Comparison of ENCODE assay signal across 28 cellular contexts in genomic region chr1:22628698-22629444, GRCh38. TPM values are rescaled to one million over a fixed set of nuclear protein-coding genes. Genes with fewer than 3 reads are reported as not detected.
A peak's percentile ranks its signal among the peaks of the same experiment; 100 is the strongest.
DNase-seq lines count a peak whose midpoint lies in the region; ATAC-seq, FAIRE-seq and TF ChIP-seq lines count a peak whose summit lies in the region.
"Had no signal": no experiment of that assay in that cellular context is flagged by ENCODE, and none has a peak within 500 bp of the region (broad histone marks: within the 10 kb centered on the region; RNA-seq: fewer than 3 reads in every experiment).

No MANE protein-coding gene starts in this region.

- no peaks in the 10 kb centered on the region for H4K20me1 ChIP-seq in H9 (ENCODE audit: control insufficient read depth, insufficient read depth, insufficient read length)

- ATAC-seq in A549: no peak
- ATAC-seq in GM18502 (IDR thresholded peaks at IDR 0.05; ENCODE audit: poor library complexity, unreplicated experiment): no peak
- ATAC-seq: Right ventricle myocardium inferior had no signal

- no peak overlapping the region for H4K91ac ChIP-seq in H9 (ENCODE audit: insufficient read length, low read depth, low read length)

- peaks cover 7% of the 10 kb centered on the region for H3K27me3 Mint-ChIP-seq in H9 (ENCODE audit: low read depth)
- H3K27me3 Mint-ChIP-seq in endodermal cell (ENCODE audit: insufficient read depth): peaks cover 4% of the 10 kb centered on the region
- H3K27me3 Mint-ChIP-seq in activated naive CD4-positive, alpha-beta T cell treated with anti-CD3 and anti-CD28 coated beads, Interleukin-2, amount 10 ng/mL, durations not matched to agents 7 days and 5 days: peaks cover 57% of the 10 kb centered on the region

- TF ChIP-seq CTCF in A549 (IDR thresholded peaks at IDR 0.05) (no peak), H9 (conservative IDR thresholded peaks at IDR 0.05) (no peak), endodermal cell (conservative IDR thresholded peaks at IDR 0.05) (no peak)

- H3K4me3 Mint-ChIP-seq in H9 (no peak overlapping the region; a peak in 2 of 5 replicates), endodermal cell (no peak overlapping the region)
- no peak overlapping the region for H3K4me3 Mint-ChIP-seq in activated naive CD4-positive, alpha-beta T cell treated with anti-CD3 and anti-CD28 coated beads, Interleukin-2, amount 10 ng/mL, durations not matched to agents 7 days and 5 days
- H3K4me3 Mint-ChIP-seq: CD4-positive, alpha-beta T cell had no signal

- H3K23ac ChIP-seq in H9 (ENCODE audit: insufficient read length, low read depth, low read length): no peak overlapping the region

- H3K4me3 ChIP-seq in A549 (no peak overlapping the region), NT2/D1 (ENCODE audit: insufficient read length, low read depth) (no peak overlapping the region), endodermal cell (ENCODE audit: low read length) (no peak overlapping the region)
- H3K4me3 ChIP-seq: BLaER1 treated with 17β-estradiol and CSF1 and Interleukin-3, amounts not matched to agents 10 nM and 100 nM; PC-9 had no signal

- H3K79me2 ChIP-seq in H9 (ENCODE audit: insufficient read depth, low read length): no peaks in the 10 kb centered on the region

- no peak overlapping the region for H3T11ph ChIP-seq in H9 (ENCODE audit: low read length)

- H3K27me3 ChIP-seq in H9 (ENCODE audit: insufficient read depth, low read length) (no peaks in the 10 kb centered on the region), NT2/D1 (ENCODE audit: insufficient read depth, insufficient read length) (no peaks in the 10 kb centered on the region), endodermal cell (ENCODE audit: control insufficient read depth, insufficient read depth, low read length, poor library complexity, severe bottlenecking) (no peaks in the 10 kb centered on the region)
- H3K27me3 ChIP-seq: BLaER1 treated with 17β-estradiol and CSF1 and Interleukin-3, amounts not matched to agents 10 nM and 100 nM had no signal

- FAIRE-seq in A549 (lab: Jason Lieb, UNC) (no peak), GM12891 (lab: Jason Lieb, UNC) (no peak)
- FAIRE-seq: A204.1, D721Med, G401.6, H54 had no signal

- no peak for TF ChIP-seq RAD21 in A549 (conservative IDR thresholded peaks at IDR 0.05 in 1 of 2, IDR thresholded peaks at IDR 0.05 in 1 of 2)

- H3K79me1 ChIP-seq in H9 (ENCODE audit: insufficient read depth, low read depth, low read length, poor library complexity, severe bottlenecking): no peaks in the 10 kb centered on the region

- H3K36me3 Mint-ChIP-seq in H9 (ENCODE audit: insufficient read depth in 1 of 3, low read depth in 3 of 3) (no peaks in the 10 kb centered on the region), endodermal cell (ENCODE audit: low read depth) (no peaks in the 10 kb centered on the region)
- no peaks in the 10 kb centered on the region for H3K36me3 Mint-ChIP-seq in activated naive CD4-positive, alpha-beta T cell treated with anti-CD3 and anti-CD28 coated beads, Interleukin-2, amount 10 ng/mL, durations not matched to agents 7 days and 5 days

- DNase-seq in A549 (ENCODE audit: low read depth in 1 of 2, low spot score in 1 of 2) (no peak), H9 (no peak), NT2/D1 (ENCODE audit: low read depth, low spot score) (peak; percentile 9), endodermal cell (peak; percentile 68), GM12891 (ENCODE audit: insufficient read length, low spot score) (no peak), mesenteric fat pad (ENCODE audit: low spot score) (no peak)
- DNase-seq in activated naive CD4-positive, alpha-beta T cell treated with anti-CD3 and anti-CD28 coated beads, Interleukin-2, amount 10 ng/mL, durations not matched to agents 7 days and 5 days: no peak
- DNase-seq: AML-193; CD4-positive, alpha-beta T cell; Karpas-422; NCI-H1436; NCI-H187; NCI-H2081 treated with DMSO at 0.1 percent for 48 hours; NCI-H2171; NCI-H226; NCI-H510A had no signal

- no peak overlapping the region for H2BK15ac ChIP-seq in H9 (ENCODE audit: low read depth, low read length)

- H3K9ac ChIP-seq in H9 (ENCODE audit: extremely low read depth, insufficient read length, low read length) (no peak overlapping the region), NT2/D1 (ENCODE audit: insufficient read length, low read depth) (no peak overlapping the region), endodermal cell (ENCODE audit: extremely low read depth, low read length, poor library complexity, severe bottlenecking) (no peak overlapping the region)
- H3K9ac ChIP-seq: BLaER1 treated with 17β-estradiol and CSF1 and Interleukin-3, amounts not matched to agents 10 nM and 100 nM had no signal

- no peak overlapping the region for H2BK12ac ChIP-seq in H9 (ENCODE audit: insufficient read length, low read depth, low read length)

- H3K9me3 Mint-ChIP-seq in H9 (peaks cover 0 to 6% of the 10 kb centered on the region in 2 experiments; a peak in 1 of 5 replicates), endodermal cell (no peaks in the 10 kb centered on the region)
- no peaks in the 10 kb centered on the region for H3K9me3 Mint-ChIP-seq in activated naive CD4-positive, alpha-beta T cell treated with anti-CD3 and anti-CD28 coated beads, Interleukin-2, amount 10 ng/mL, durations not matched to agents 7 days and 5 days
- H3K9me3 Mint-ChIP-seq: CD4-positive, alpha-beta T cell had no signal

- POLR2A ChIA-PET in A549 (lab: Yijun Ruan, JAX): no interaction called here

- no peak overlapping the region for H2BK120ac ChIP-seq in H9 (ENCODE audit: low read depth, low read length, poor library complexity, severe bottlenecking)

- H3K9me3 ChIP-seq in A549: no peaks in the 10 kb centered on the region
- no peaks in the 10 kb centered on the region for H3K9me3 ChIP-seq in H9 (ENCODE audit: control insufficient read depth, low read depth, low read length)
- no peaks in the 10 kb centered on the region for H3K9me3 ChIP-seq in NT2/D1 (ENCODE audit: insufficient read depth, low read length)
- H3K9me3 ChIP-seq in endodermal cell (ENCODE audit: control insufficient read depth, low read length): no peaks in the 10 kb centered on the region

- no peak overlapping the region for H2AFZ ChIP-seq in H9 (ENCODE audit: low read length)
- H2AFZ ChIP-seq: PC-9 had no signal

- H3K27ac Mint-ChIP-seq in H9 (peak overlapping the region in 2 of 3 experiments; percentile 87 to 95; a peak in 3 of 7 replicates), endodermal cell (peak overlapping the region; percentile 6)
- H3K27ac Mint-ChIP-seq in activated naive CD4-positive, alpha-beta T cell treated with anti-CD3 and anti-CD28 coated beads, Interleukin-2, amount 10 ng/mL, durations not matched to agents 7 days and 5 days: no peak overlapping the region
- H3K27ac Mint-ChIP-seq: CD4-positive, alpha-beta T cell had no signal

- H3K4me1 Mint-ChIP-seq in H9: peaks cover 58 to 70% of the 10 kb centered on the region in 2 experiments
- H3K4me1 Mint-ChIP-seq in endodermal cell: peaks cover 32% of the 10 kb centered on the region
- H3K4me1 Mint-ChIP-seq in activated naive CD4-positive, alpha-beta T cell treated with anti-CD3 and anti-CD28 coated beads, Interleukin-2, amount 10 ng/mL, durations not matched to agents 7 days and 5 days: no peaks in the 10 kb centered on the region

- H3K23me2 ChIP-seq in H9 (ENCODE audit: insufficient read length, low read depth, low read length, poor library complexity, severe bottlenecking): no peaks in the 10 kb centered on the region

- H3K4me2 ChIP-seq in A549 (no peak overlapping the region), H9 (ENCODE audit: insufficient read depth, insufficient read length, low read length) (no peak overlapping the region)
- H3K4me2 ChIP-seq: PC-9 had no signal

- H2BK5ac ChIP-seq in H9 (ENCODE audit: insufficient read length, low read length): no peak overlapping the region

- H2BK20ac ChIP-seq in H9 (ENCODE audit: low read depth, low read length, poor library complexity, severe bottlenecking): no peak overlapping the region

- no peak overlapping the region for H3K14ac ChIP-seq in H9 (ENCODE audit: insufficient read depth, low read length)

- no peak overlapping the region for H2AK5ac ChIP-seq in H9 (ENCODE audit: insufficient read length, low read length)

- CTCF ChIA-PET in A549 (lab: Yijun Ruan, JAX): interaction anchor here (0.9 to 2.6 kb wide), 2 partner anchors 13 kb away, joined by 4 to 11 read pairs; partner anchors contain the start of gene C1QC
- CTCF ChIA-PET in activated naive CD4-positive, alpha-beta T cell treated with anti-CD3 and anti-CD28 coated beads, Interleukin-2, amount 10 ng/mL, durations not matched to agents 7 days and 5 days (lab: Charles Lee): no interaction called here

- H4K5ac ChIP-seq in H9 (ENCODE audit: insufficient read length, low read depth, low read length): no peak overlapping the region

- 13% methylated on average over 11 of the region's 11 CpGs for WGBS in A549 (ENCODE audit: missing lambda C conversion rate)
- WGBS in H9 (ENCODE audit: extremely low coverage, insufficient read length, low lambda C conversion rate): no CpG with 5 or more reads among the region's 11 CpGs
- 28 to 59% methylated on average over 2 to 11 of the region's 11 CpGs for WGBS in endodermal cell (ENCODE audit: insufficient coverage in 1 of 2, insufficient read length in 1 of 2), 2 experiments

- H3K18ac ChIP-seq in H9 (ENCODE audit: insufficient read length, low read depth, low read length): no peak overlapping the region

- H3K27ac ChIP-seq in A549: no peak overlapping the region
- no peak overlapping the region for H3K27ac ChIP-seq in H9 (ENCODE audit: insufficient read length, low read depth, low read length)
- H3K27ac ChIP-seq in endodermal cell (ENCODE audit: low read depth, low read length): no peak overlapping the region
- H3K27ac ChIP-seq: BLaER1 treated with 17β-estradiol and CSF1 and Interleukin-3, amounts not matched to agents 10 nM and 100 nM; PC-9 had no signal

- H4K8ac ChIP-seq in H9 (replicated peaks; ENCODE audit: insufficient read length, low read depth, low read length): no peak overlapping the region

- no peak for TF ChIP-seq EP300 in A549 (IDR thresholded peaks at IDR 0.05)

- H3K56ac ChIP-seq in H9 (ENCODE audit: insufficient read length, low read depth, low read length): no peak overlapping the region

- no peaks in the 10 kb centered on the region for H3K36me3 ChIP-seq in NT2/D1 (ENCODE audit: insufficient read depth, insufficient read length, low read length)
- H3K36me3 ChIP-seq in endodermal cell (ENCODE audit: control insufficient read depth, insufficient read depth, low read length): no peaks in the 10 kb centered on the region
- H3K36me3 ChIP-seq: BLaER1 treated with 17β-estradiol and CSF1 and Interleukin-3, amounts not matched to agents 10 nM and 100 nM had no signal

- H3K4me1 ChIP-seq in A549 (no peaks in the 10 kb centered on the region), H9 (ENCODE audit: insufficient read depth, low read length) (peaks cover 5% of the 10 kb centered on the region), NT2/D1 (ENCODE audit: insufficient read depth, insufficient read length) (peaks cover 5% of the 10 kb centered on the region), endodermal cell (ENCODE audit: control insufficient read depth, insufficient read depth, low read length) (peaks cover 4% of the 10 kb centered on the region)

- TF ChIP-seq POLR2A in A549 (IDR thresholded peaks at IDR 0.05; ENCODE audit: low read length): no peak
- no peak for TF ChIP-seq POLR2A in GM12891 (IDR thresholded peaks at IDR 0.05; ENCODE audit: low read depth, low read length)

- H3K4ac ChIP-seq in H9 (ENCODE audit: low read depth, low read length): no peak overlapping the region

RNA-seq across cellular contexts. Expression of gene C1QA, which starts 7.6 kb away (rescaled TPM):
- polyA plus RNA-seq in A549 (2011; rRNA removed) (not detected in 2 replicates), A549 (2017; fragmentation: RNase III; extraction: RNeasy Plus Mini Kit Qiagen cat#74134 plus additional on column Dnase treatment) (not detected in 3 replicates)
- not detected in 2 replicates for polyA plus RNA-seq in A549 (2012; cell fraction: cytosol; rRNA removed)
- not detected in 2 replicates for polyA plus RNA-seq in A549 (2012; cell fraction: nucleus; rRNA removed)
- polyA minus RNA-seq in A549 (2011; rRNA and poly(A)+ RNA removed): not detected in 2 replicates
- total RNA-seq in H9 (2021) (not detected in 2 replicates), endodermal cell (not detected), mesenteric fat pad (347 TPM)
- not detected for polyA plus RNA-seq in endodermal cell (2013, experiment 1 of 2)
- polyA plus RNA-seq in endodermal cell (2013, experiment 2 of 2): not detected
- polyA plus RNA-seq in GM12891 (2012; ENCODE audit: low read depth, missing spikeins): not detected
- total RNA-seq: CD4-positive, alpha-beta T cell; M059J; PC-9; RPMI7951; SK-MEL-5; T-helper 1 cell treated with Interleukin-12 subunit alpha and Interleukin-12 subunit beta and Interleukin-4 antibody, amounts not matched to agents 30 ng/mL and 1 ng/mL, for 36 hours had no signal

RNA-seq across cellular contexts. Expression of gene C1QC, which starts 14.6 kb away (rescaled TPM):
- polyA plus RNA-seq in A549 (2011; rRNA removed) (not detected in 2 replicates), A549 (2017; fragmentation: RNase III; extraction: RNeasy Plus Mini Kit Qiagen cat#74134 plus additional on column Dnase treatment) (not detected in 3 replicates)
- not detected in 2 replicates for polyA plus RNA-seq in A549 (2012; cell fraction: cytosol; rRNA removed)
- not detected in 2 replicates for polyA plus RNA-seq in A549 (2012; cell fraction: nucleus; rRNA removed)
- polyA minus RNA-seq in A549 (2011; rRNA and poly(A)+ RNA removed): not detected in 2 replicates
- total RNA-seq in H9 (2021) (not detected in 2 replicates), endodermal cell (not detected), mesenteric fat pad (491 TPM)
- not detected for polyA plus RNA-seq in endodermal cell (2013, experiment 1 of 2)
- not detected for polyA plus RNA-seq in endodermal cell (2013, experiment 2 of 2)
- not detected for polyA plus RNA-seq in GM12891 (2012; ENCODE audit: low read depth, missing spikeins)
- total RNA-seq: CD4-positive, alpha-beta T cell; M059J; PC-9; RPMI7951; SK-MEL-5; T-helper 1 cell treated with Interleukin-12 subunit alpha and Interleukin-12 subunit beta and Interleukin-4 antibody, amounts not matched to agents 30 ng/mL and 1 ng/mL, for 36 hours had no signal

RNA-seq across cellular contexts. Expression of gene C1QB, which starts 24.2 kb away (rescaled TPM):
- polyA plus RNA-seq in A549 (2011; rRNA removed) (not detected in 2 replicates), A549 (2017; fragmentation: RNase III; extraction: RNeasy Plus Mini Kit Qiagen cat#74134 plus additional on column Dnase treatment) (not detected in 3 replicates)
- not detected in 2 replicates for polyA plus RNA-seq in A549 (2012; cell fraction: cytosol; rRNA removed)
- not detected in 2 replicates for polyA plus RNA-seq in A549 (2012; cell fraction: nucleus; rRNA removed)
- not detected in 2 replicates for polyA minus RNA-seq in A549 (2011; rRNA and poly(A)+ RNA removed)
- total RNA-seq in H9 (2021) (not detected in 2 replicates), endodermal cell (not detected), mesenteric fat pad (531 TPM)
- polyA plus RNA-seq in endodermal cell (2013, experiment 1 of 2): not detected
- polyA plus RNA-seq in endodermal cell (2013, experiment 2 of 2): not detected
- not detected for polyA plus RNA-seq in GM12891 (2012; ENCODE audit: low read depth, missing spikeins)
- total RNA-seq: CD4-positive, alpha-beta T cell; M059J; PC-9; RPMI7951; SK-MEL-5; T-helper 1 cell treated with Interleukin-12 subunit alpha and Interleukin-12 subunit beta and Interleukin-4 antibody, amounts not matched to agents 30 ng/mL and 1 ng/mL, for 36 hours had no signal

Comparison
In these comparisons a context has a peak if more than half of its experiments do, and no peak if none do; other contexts are left out.
1. DNase-seq: peak in NT2/D1 (single experiment) and endodermal cell (single experiment); none in A549 (0 of 2), H9 (single experiment), GM12891 (single experiment), mesenteric fat pad (single experiment) and activated naive CD4-positive, alpha-beta T cell treated with anti-CD3 and anti-CD28 coated beads, Interleukin-2, amount 10 ng/mL, durations not matched to agents 7 days and 5 days (single experiment).
2. RNA of gene C1QA, which starts 7.6 kb away (total RNA-seq): 347 TPM in mesenteric fat pad (single experiment); not detected in H9 and not detected in endodermal cell; every median in the first group is over 100 times any median in the second.
3. RNA of gene C1QC, which starts 14.6 kb away (total RNA-seq): 491 TPM in mesenteric fat pad (single experiment); not detected in H9 and not detected in endodermal cell; every median in the first group is over 100 times any median in the second.
4. RNA of gene C1QB, which starts 24.2 kb away (total RNA-seq): 531 TPM in mesenteric fat pad (single experiment); not detected in H9 and not detected in endodermal cell; every median in the first group is over 100 times any median in the second.